9 cellular contexts compared by ENCODE assay signal in genomic region chr14:36655963-36656768, GRCh38. TPM values are rescaled to one million over a fixed set of nuclear protein-coding genes. Genes with fewer than 3 reads are reported as not detected.
DNase-seq lines count a peak whose midpoint lies in the region; ATAC-seq and TF ChIP-seq lines count a peak whose summit lies in the region.
"Had no signal": no experiment of that assay in that cellular context is flagged by ENCODE, and none has a peak within 500 bp of the region (broad histone marks: within the 10 kb centered on the region; RNA-seq: fewer than 3 reads in every experiment).

No MANE protein-coding gene starts in this region.

- ATAC-seq in GM19025 (IDR thresholded peaks at IDR 0.05; ENCODE audit: low read depth, unreplicated experiment) = peak; percentile 37
- ATAC-seq in SK-N-SH treated with all-trans-retinoic acid at 6 μM for 48 hours = peak; percentile 59
- no peak for ATAC-seq in thoracic aorta (ENCODE audit: insufficient number of reproducible peaks, low FRiP score, low read depth)

- H3K4me1 ChIP-seq in right atrium auricular region (peaks cover 0 to 42% of the 10 kb centered on the region in 2 donors), thoracic aorta (ENCODE audit: control insufficient read depth in 1 of 2, low read depth in 2 of 2) (peaks cover 4 to 35% of the 10 kb centered on the region in 2 donors)

- H3K36me3 ChIP-seq in right atrium auricular region (no peaks in the 10 kb centered on the region), thoracic aorta (no peaks in the 10 kb centered on the region)

- H3K27ac ChIP-seq in AG04450 (ENCODE audit: low read depth, low read length) (no peak overlapping the region), right atrium auricular region (no peak overlapping the region), thoracic aorta (no peak overlapping the region)

- no peak overlapping the region for H3K4me3 ChIP-seq in AG04450 (ENCODE audit: low read depth, low read length)
- no peak overlapping the region for H3K4me3 ChIP-seq in right atrium auricular region
- peak overlapping the region; percentile 60 for H3K4me3 ChIP-seq in thoracic aorta

- CTCF ChIA-PET in AG04450 (lab: Charles Lee) = interaction anchor here (0.8 to 3.3 kb wide), 4 partner anchors 8 to 497 kb away, joined by 3 to 11 read pairs (median 6); no protein-coding TSS in a partner anchor

- H3K27me3 ChIP-seq in AG04450 (ENCODE audit: control insufficient read depth, insufficient read depth, low read length) (peaks cover 85% of the 10 kb centered on the region), right atrium auricular region (peaks cover 61 to 82% of the 10 kb centered on the region in 2 donors), thoracic aorta (replicated peaks; ENCODE audit: insufficient read depth) (peaks cover 37% of the 10 kb centered on the region)

- POLR2A ChIA-PET in AG04450 (lab: Yijun Ruan, JAX) = no interaction called here

- no peak for DNase-seq in AG04450 (ENCODE audit: low read depth, low spot score)
- DNase-seq in right atrium auricular region (ENCODE audit: low spot score) = no peak
- no peak for DNase-seq in thoracic aorta (ENCODE audit: low spot score)
- DNase-seq in GM20000 (ENCODE audit: low spot score) = no peak
- no peak for DNase-seq in SW 1271 (lab: John Stamatoyannopoulos, UW)
- no peak for DNase-seq in Kasumi-1 (lab: John Stamatoyannopoulos, UW)

- peaks cover 30% of the 10 kb centered on the region for H3K9me3 ChIP-seq in AG04450 (ENCODE audit: control insufficient read depth, insufficient read depth, low read length)
- H3K9me3 ChIP-seq in right atrium auricular region = no peaks in the 10 kb centered on the region
- no peaks in the 10 kb centered on the region for H3K9me3 ChIP-seq in thoracic aorta

- TF ChIP-seq CTCF in AG04450 (IDR thresholded peaks at IDR 0.05; ENCODE audit: low read depth, low read length) (peak; percentile 21), right atrium auricular region (IDR thresholded peaks at IDR 0.05) (peak; percentile 31 to 55), thoracic aorta (IDR thresholded peaks at IDR 0.05) (peak; percentile 28), GM20000 (IDR thresholded peaks at IDR 0.05; ENCODE audit: extremely low read depth, missing control alignments) (no peak)

TF ChIP-seq in SK-N-SH treated with all-trans-retinoic acid at 6 μM for 48 hours, 23 proteins besides CTCF, POLR2A, EP300 and RAD21:
- no peak for TF ChIP-seq PATZ1 (CRISPR knock-in tag; IDR thresholded peaks at IDR 0.05; ENCODE audit: borderline replicate concordance)
- no peak for TF ChIP-seq CREB5 (CRISPR knock-in tag; IDR thresholded peaks at IDR 0.05; ENCODE audit: low read depth)
- no peak for TF ChIP-seq ZC3H10 (CRISPR knock-in tag; IDR thresholded peaks at IDR 0.05)
- TF ChIP-seq ARNTL (CRISPR knock-in tag; IDR thresholded peaks at IDR 0.05; ENCODE audit: borderline replicate concordance, low read depth) = no peak
- TF ChIP-seq CSDC2 (CRISPR knock-in tag; IDR thresholded peaks at IDR 0.05) = no peak
- no peak for TF ChIP-seq PPARA (CRISPR knock-in tag; IDR thresholded peaks at IDR 0.05; ENCODE audit: borderline replicate concordance)
- TF ChIP-seq TSHZ2 (CRISPR knock-in tag; IDR thresholded peaks at IDR 0.05) = no peak
- TF ChIP-seq RARB (CRISPR knock-in tag; IDR thresholded peaks at IDR 0.05) = no peak
- no peak for TF ChIP-seq TCF4 (CRISPR knock-in tag; IDR thresholded peaks at IDR 0.05; ENCODE audit: borderline replicate concordance)
- TF ChIP-seq ZFP30 (CRISPR knock-in tag; IDR thresholded peaks at IDR 0.05) = no peak
- TF ChIP-seq BACH2 (CRISPR knock-in tag; IDR thresholded peaks at IDR 0.05; ENCODE audit: borderline replicate concordance) = no peak
- no peak for TF ChIP-seq GLIS3 (CRISPR knock-in tag; IDR thresholded peaks at IDR 0.05)
- no peak for TF ChIP-seq ZNF565 (CRISPR knock-in tag; conservative IDR thresholded peaks at IDR 0.05; ENCODE audit: low read depth)
- TF ChIP-seq SNAI2 (CRISPR knock-in tag; IDR thresholded peaks at IDR 0.05) = no peak
- TF ChIP-seq TOX (CRISPR knock-in tag; IDR thresholded peaks at IDR 0.05; ENCODE audit: borderline replicate concordance) = no peak

RNA-seq across cellular contexts. Expression of gene PAX9, which starts 5.5 kb away (rescaled TPM):
- polyA plus RNA-seq in AG04450 (2011; rRNA removed) = not detected in 2 replicates
- polyA minus RNA-seq in AG04450 (2011; rRNA and poly(A)+ RNA removed) = not detected in 2 replicates
- not detected for total RNA-seq in right atrium auricular region
- total RNA-seq in thoracic aorta = 1 to 10 TPM in 1 of 2 donors, under 1 TPM in 1; 0.21 to 4.5 TPM
- total RNA-seq: dermis microvascular lymphatic vessel endothelial cell had no signal
